Comparison of ENCODE assay signal across 9 cellular contexts in the genomic region with DNA sequence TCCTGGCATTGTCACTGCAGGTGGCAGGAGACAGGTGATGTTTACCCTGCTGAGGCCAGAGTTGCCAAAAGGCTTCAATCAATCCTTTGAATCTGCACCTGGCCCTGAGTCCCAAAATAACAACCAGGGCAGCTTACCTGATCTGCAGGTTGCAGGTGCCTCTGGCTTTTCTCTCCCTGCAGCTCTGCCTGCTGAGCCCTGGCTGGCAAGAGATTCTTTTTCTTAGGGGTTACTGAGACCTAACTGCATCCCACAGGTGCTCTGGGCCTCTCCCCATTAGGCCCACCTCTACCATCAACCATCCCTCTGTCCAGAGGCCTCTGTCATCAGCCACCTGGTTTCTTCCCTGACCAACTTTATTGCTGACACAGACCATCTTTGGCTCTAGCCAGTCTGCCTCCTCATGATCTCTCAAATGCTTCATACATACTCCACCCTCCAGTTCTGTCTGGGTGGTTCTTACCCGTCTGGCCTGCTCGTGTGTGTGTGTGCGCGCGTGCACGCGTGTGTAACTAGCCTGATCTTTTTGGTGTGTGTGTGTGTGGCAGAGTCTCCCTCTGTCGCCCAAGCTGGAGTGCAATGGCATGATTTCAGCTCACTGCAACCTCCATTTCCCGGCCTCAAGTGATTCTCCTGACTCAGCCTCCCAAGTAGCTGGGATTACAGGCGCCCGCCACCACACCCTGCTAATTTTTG. TPM values are rescaled to one million over a fixed set of nuclear protein-coding genes. Genes with fewer than 3 reads are reported as not detected.
DNase-seq lines count a peak whose midpoint lies in the region; ATAC-seq, FAIRE-seq and TF ChIP-seq lines count a peak whose summit lies in the region.
"Had no signal": no experiment of that assay in that cellular context is flagged by ENCODE, and none has a peak within 500 bp of the region (broad histone marks: within the 10 kb centered on the region; RNA-seq: fewer than 3 reads in every experiment).

No MANE protein-coding gene starts in this region.

- H3K18ac ChIP-seq in H1 (ENCODE audit: extremely low read depth, low read length): no peak overlapping the region

- H3K23ac ChIP-seq in H1 (ENCODE audit: insufficient read length): no peak overlapping the region

- peak overlapping the region; percentile 64; the same call in 1 of the 2 replicates for H2BK5ac ChIP-seq in H1 (ENCODE audit: low read depth, low read length)

- peaks cover 87% of the 10 kb centered on the region for H3K36me3 Mint-ChIP-seq in activated CD4-positive, alpha-beta T cell treated with anti-CD3 and anti-CD28 coated beads for 36 hours (ENCODE audit: low read depth)

- no peak overlapping the region for H2AFZ ChIP-seq in H1 (ENCODE audit: low read length)

- H3K36me3 ChIP-seq in H1 (ENCODE audit: control insufficient read depth in 2 of 4, insufficient read depth in 4 of 4, low read length in 3 of 4): peaks cover 8 to 17% (median 11%) of the 10 kb centered on the region in 4 experiments; a peak in 7 of 8 replicates

- TF ChIP-seq CTCF in H1 (IDR thresholded peaks at IDR 0.05; ENCODE audit: control extremely low read depth in 1 of 3, insufficient read depth in 1 of 3, low read depth in 1 of 3, low read length in 3 of 3): no peak

- FAIRE-seq in H1 (lab: Jason Lieb, UNC) (no peak), H54 (lab: Jason Lieb, UNC) (no peak)

- no peak overlapping the region for H3K14ac ChIP-seq in H1 (ENCODE audit: insufficient read length)

- H2BK12ac ChIP-seq in H1 (ENCODE audit: low read depth, low read length): peak overlapping the region; percentile 28

- POLR2A ChIA-PET in activated CD4-positive, alpha-beta T cell treated with anti-CD3 and anti-CD28 coated beads for 36 hours (lab: Charles Lee): interaction anchor here (0.9 kb wide), 1 partner anchor 10 kb away, joined by 3 read pairs; no protein-coding TSS in a partner anchor
- POLR2A ChIA-PET in H1 (lab: Charles Lee; ENCODE audit: partially characterized antibody): interaction anchor here (0.7 to 6.2 kb wide), 8 partner anchors 8 to 49 kb away, joined by 3 to 85 read pairs (median 4); a partner anchor contains a TSS

- no peak for DNase-seq in activated CD4-positive, alpha-beta T cell treated with anti-CD3 and anti-CD28 coated beads for 36 hours
- no peak for DNase-seq in activated CD4-positive, alpha-beta T cell treated with anti-CD3 and anti-CD28 coated beads for 4 hours
- DNase-seq in NCI-H748 treated with DMSO at 0.1 percent for 48 hours (lab: John Stamatoyannopoulos, UW) (peak; percentile 89), H1 (ENCODE audit: low read depth in 1 of 2, low spot score in 2 of 2) (no peak), substantia nigra (lab: John Stamatoyannopoulos, UW) (no peak), H54 (ENCODE audit: insufficient read length, low spot score) (no peak), SIG-M5 treated with dmso at 0.1 percent for 504 hours (lab: John Stamatoyannopoulos, UW; ENCODE audit: unreplicated experiment) (no peak), pons (ENCODE audit: low spot score) (no peak)
- DNase-seq: amniotic stem cell had no signal

- TF ChIP-seq RAD21 in H1 (IDR thresholded peaks at IDR 0.05 in 1 of 2, conservative IDR thresholded peaks at IDR 0.05 in 1 of 2; ENCODE audit: low read depth in 2 of 2, low read length in 2 of 2): no peak

- H3K9ac ChIP-seq in H1 (replicated peaks in 1 of 4; ENCODE audit: extremely low read depth in 1 of 4, low read depth in 3 of 4, low read length in 3 of 4): no peak overlapping the region

- H4K91ac ChIP-seq in H1 (replicated peaks; ENCODE audit: insufficient read length, low read length): no peak overlapping the region

- intact Hi-C loops in activated CD4-positive, alpha-beta T cell treated with anti-CD3 and anti-CD28 coated beads for 36 hours (cut with DNase I, micrococcal nuclease): no loop called here

- TF ChIP-seq POLR2A in H1 (IDR thresholded peaks at IDR 0.05; ENCODE audit: control extremely low read depth in 1 of 2, low read depth in 2 of 2, low read length in 2 of 2) (0 out of 3 replicates have a peak, but pooled peaks of 1 of the 2 experiments have one; percentile 10), H54 (IDR thresholded peaks at IDR 0.05; ENCODE audit: low read depth, low read length) (no peak)

- CTCF ChIA-PET in activated CD4-positive, alpha-beta T cell treated with anti-CD3 and anti-CD28 coated beads for 36 hours (lab: Charles Lee): interaction anchor here (0.7 to 1.5 kb wide), 2 partner anchors 10 to 136 kb away, joined by 3 to 5 read pairs; no protein-coding TSS in a partner anchor
- CTCF ChIA-PET in H1 (lab: Charles Lee; ENCODE audit: partially characterized antibody): interaction anchor here (0.6 to 5.0 kb wide), 4 partner anchors 10 to 200 kb away, joined by 3 to 23 read pairs (median 4); no protein-coding TSS in a partner anchor

- no peak overlapping the region for H2BK20ac ChIP-seq in H1 (ENCODE audit: low read length)

- peaks cover 2 to 12% of the 10 kb centered on the region in 2 experiments for H4K20me1 ChIP-seq in H1 (replicated peaks in 1 of 2; ENCODE audit: control insufficient read depth in 1 of 2, insufficient read depth in 2 of 2, low read length in 2 of 2)

- H3K27me3 Mint-ChIP-seq in activated CD4-positive, alpha-beta T cell treated with anti-CD3 and anti-CD28 coated beads for 36 hours: no peaks in the 10 kb centered on the region

- peak overlapping the region; percentile 5 to 50; a peak in 2 of 4 replicates for H3K4me2 ChIP-seq in H1 (ENCODE audit: insufficient read depth in 1 of 2, low read depth in 2 of 2, low read length in 2 of 2)

- ATAC-seq in activated CD4-positive, alpha-beta T cell treated with anti-CD3 and anti-CD28 coated beads for 36 hours: no peak

- peaks cover 11 to 90% of the 10 kb centered on the region in 2 experiments for H3K79me2 ChIP-seq in H1 (ENCODE audit: control insufficient read depth in 1 of 2, insufficient read depth in 2 of 2, low read length in 2 of 2)

- H3K56ac ChIP-seq in H1 (replicated peaks; ENCODE audit: insufficient read length, low read depth, low read length): no peak overlapping the region

- H3K27me3 ChIP-seq in H1 (replicated peaks in 1 of 4; ENCODE audit: control insufficient read depth in 3 of 4, extremely low read depth in 1 of 4, insufficient read depth in 3 of 4, low read length in 3 of 4): no peaks in the 10 kb centered on the region

- no peak overlapping the region for H2BK120ac ChIP-seq in H1 (replicated peaks; ENCODE audit: low read depth, low read length)

- H3K23me2 ChIP-seq in H1 (ENCODE audit: low read depth, low read length): no peaks in the 10 kb centered on the region

- H3K27ac ChIP-seq in H1 (ENCODE audit: low read depth, low read length) (peak overlapping the region; percentile 23; the same call in 1 of the 2 replicates), substantia nigra (ENCODE audit: low read depth, low read length, poor library complexity, severe bottlenecking) (peak overlapping the region; percentile 81)

- WGBS in H1 (ENCODE audit: extremely low coverage in 1 of 2, insufficient coverage in 1 of 2, insufficient read length in 1 of 2, insufficient replicate concordance in 2 of 2, low coverage in 1 of 2, low lambda C conversion rate in 2 of 2, missing lambda C conversion rate in 1 of 2), 2 experiments: 91% methylated on average over 11 of the region's 11 CpGs; no CpG with 5 or more reads in 1 of the 2 experiments

- no peaks in the 10 kb centered on the region for H3K9me3 Mint-ChIP-seq in activated CD4-positive, alpha-beta T cell treated with anti-CD3 and anti-CD28 coated beads for 36 hours (ENCODE audit: low read depth)

- peaks cover 21 to 38% (median 35%) of the 10 kb centered on the region in 4 experiments for H3K4me1 ChIP-seq in H1 (replicated peaks in 1 of 4; ENCODE audit: control insufficient read depth in 3 of 4, insufficient read depth in 4 of 4, low read length in 3 of 4)

- H3K4me1 Mint-ChIP-seq in activated CD4-positive, alpha-beta T cell treated with anti-CD3 and anti-CD28 coated beads for 36 hours: peaks cover 77% of the 10 kb centered on the region

- H4K5ac ChIP-seq in H1 (ENCODE audit: insufficient read length, low read depth, low read length): no peak overlapping the region

- H3K9me3 ChIP-seq in H1 (ENCODE audit: insufficient read depth in 2 of 2, low read depth in 1 of 2, low read length in 1 of 2): no peaks in the 10 kb centered on the region

- peaks cover 12% of the 10 kb centered on the region for H3K79me1 ChIP-seq in H1 (ENCODE audit: low read depth, low read length)

- H2AK5ac ChIP-seq in H1 (ENCODE audit: low read depth, low read length): peak overlapping the region; percentile 30

- peak overlapping the region; percentile 56 for H3K27ac Mint-ChIP-seq in activated CD4-positive, alpha-beta T cell treated with anti-CD3 and anti-CD28 coated beads for 36 hours

- no peak overlapping the region for H2BK15ac ChIP-seq in H1 (ENCODE audit: low read length)

- H3K4ac ChIP-seq in H1 (replicated peaks; ENCODE audit: insufficient read length, low read depth, low read length): no peak overlapping the region

- no peak overlapping the region for H4K8ac ChIP-seq in H1 (ENCODE audit: extremely low read depth, insufficient read depth, low read length)

- no peak for TF ChIP-seq EP300 in H1 (IDR thresholded peaks at IDR 0.05; ENCODE audit: borderline replicate concordance in 1 of 2, low read depth in 2 of 2, low read length in 2 of 2)

- no peak overlapping the region for H3K4me3 Mint-ChIP-seq in activated CD4-positive, alpha-beta T cell treated with anti-CD3 and anti-CD28 coated beads for 36 hours

- H3K4me3 ChIP-seq in H1 (ENCODE audit: extremely low read depth in 1 of 4, insufficient read depth in 2 of 4, low read depth in 3 of 4, low read length in 4 of 4): peak overlapping the region in 1 of 4 experiments; percentile 14; a peak in 1 of 8 replicates

RNA-seq across cellular contexts. Expression of a gene that starts 13.7 kb away (rescaled TPM):
- total RNA-seq in activated CD4-positive, alpha-beta T cell treated with anti-CD3 and anti-CD28 coated beads for 36 hours: 100 to 1,000 TPM; 107 to 121 TPM
- 64.9 and 66.0 TPM in 2 replicates for total RNA-seq in H1 (2021; fragmentation: NEBNext Ultra II Directional; extraction: Animal tissue kit (Norgen Biotek cat#: 25700))
- 66.1 and 94.4 TPM in 2 replicates for polyA plus RNA-seq in H1 (2011; rRNA removed)
- 78.2 TPM for polyA plus RNA-seq in H1 (2011; cell fraction: cytosol; rRNA removed)
- 67.5 TPM for polyA plus RNA-seq in H1 (2011; cell fraction: nucleus; rRNA removed)
- polyA plus RNA-seq in H1 (2012, experiment 1 of 2): 69.5 to 76.8 TPM (median 74.9 TPM) in 4 replicates
- polyA plus RNA-seq in H1 (2012, experiment 2 of 2): 119 TPM
- polyA plus RNA-seq in H1 (2013, experiment 1 of 2): 36.6 TPM
- 38.8 TPM for polyA plus RNA-seq in H1 (2013, experiment 2 of 2)
- 49.7 and 68.8 TPM in 2 replicates for polyA minus RNA-seq in H1 (2011; rRNA and poly(A)+ RNA removed)
- 46.3 TPM for polyA minus RNA-seq in H1 (2011; cell fraction: cytosol; rRNA and poly(A)+ RNA removed)
- polyA minus RNA-seq in H1 (2011; cell fraction: nucleus; rRNA and poly(A)+ RNA removed): 57.2 TPM

RNA-seq across cellular contexts. Expression of a gene that starts 30.1 kb away (rescaled TPM):
- total RNA-seq in activated CD4-positive, alpha-beta T cell treated with anti-CD3 and anti-CD28 coated beads for 36 hours: 100 to 1,000 TPM; 137 to 179 TPM
- total RNA-seq in H1 (2021; fragmentation: NEBNext Ultra II Directional; extraction: Animal tissue kit (Norgen Biotek cat#: 25700)): 122 and 125 TPM in 2 replicates
- 36.5 and 43.6 TPM in 2 replicates for polyA plus RNA-seq in H1 (2011; rRNA removed)
- polyA plus RNA-seq in H1 (2011; cell fraction: cytosol; rRNA removed): 59.8 TPM
- 51.2 TPM for polyA plus RNA-seq in H1 (2011; cell fraction: nucleus; rRNA removed)
- 97.2 to 147 TPM (median 112 TPM) in 4 replicates for polyA plus RNA-seq in H1 (2012, experiment 1 of 2)
- polyA plus RNA-seq in H1 (2012, experiment 2 of 2): 15.4 TPM
- polyA plus RNA-seq in H1 (2013, experiment 1 of 2): 96.2 TPM
- 91.5 TPM for polyA plus RNA-seq in H1 (2013, experiment 2 of 2)
- 68.9 and 76.2 TPM in 2 replicates for polyA minus RNA-seq in H1 (2011; rRNA and poly(A)+ RNA removed)
- polyA minus RNA-seq in H1 (2011; cell fraction: cytosol; rRNA and poly(A)+ RNA removed): 54.8 TPM
- polyA minus RNA-seq in H1 (2011; cell fraction: nucleus; rRNA and poly(A)+ RNA removed): 62.2 TPM
